In the genomic region with DNA sequence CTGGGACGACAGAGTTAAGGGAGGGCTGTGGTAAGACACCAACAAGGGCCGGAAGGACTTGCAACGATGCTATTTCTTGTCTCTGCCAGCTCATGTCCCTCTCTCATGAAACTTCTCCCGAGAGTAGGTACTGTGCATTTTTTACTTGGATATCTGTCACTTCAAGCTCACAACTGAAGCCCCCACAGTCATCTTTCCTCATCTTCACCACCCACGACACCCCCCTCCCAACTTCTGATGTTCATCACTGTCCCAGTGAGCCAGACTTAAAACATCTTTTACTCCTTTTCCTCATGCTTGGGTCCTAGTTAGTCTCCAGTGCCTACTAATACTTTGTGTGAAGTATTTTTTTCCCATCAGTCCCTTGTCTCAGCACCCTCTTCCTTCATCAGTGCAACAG, we compare ENCODE assay signal across 31 cellular contexts.
"Had no signal": no experiment of that assay in that cellular context is flagged by ENCODE, and none has a peak within 500 bp of the region (broad histone marks: within the 10 kb centered on the region; RNA-seq: fewer than 3 reads in every experiment).

No MANE protein-coding gene starts in this region.

- H3K9me2 ChIP-seq: SK-N-SH had no signal

- H3K4me1 Mint-ChIP-seq: brain had no signal

- H3K9me3 Mint-ChIP-seq: activated CD4-positive, alpha-beta memory T cell treated with anti-CD3 and anti-CD28 coated beads for 36 hours; activated naive CD4-positive, alpha-beta T cell treated with anti-CD3 and anti-CD28 coated beads for 36 hours; activated naive CD4-positive, alpha-beta T cell treated with anti-CD3 and anti-CD28 coated beads, Interleukin-2, amount 50 U/mL, for 72 hours; activated T-cell treated with anti-CD3 and anti-CD28 coated beads, Interleukin-2, amount 50 U/mL, for 4 hours; activated T-helper 1 cell treated with anti-CD3 and anti-CD28 coated beads, Interleukin-12 subunit alpha, Interleukin-12 subunit beta, Interleukin-2, Interleukin-4 antibody, amounts not matched to agents 30 ng/mL and 10 ng/mL and 1 ng/mL, durations not matched to agents 14 hours and 24 hours and 36 hours; brain; T-helper 1 cell treated with Interleukin-12 subunit alpha and Interleukin-12 subunit beta and Interleukin-4 antibody, amounts not matched to agents 30 μg/mL and 1 μg/mL, for 36 hours; T-helper 2 cell treated with Interferon-gamma antibody and Interleukin-4, amounts not matched to agents 5 μg/mL and 100 μg/mL, for 36 hours; WTC11 had no signal

- ATAC-seq: activated CD4-positive, alpha-beta T cell treated with anti-CD3 and anti-CD28 coated beads for 36 hours; activated CD4-positive, CD25-positive, alpha-beta regulatory T cell treated with anti-CD3 and anti-CD28 coated beads, Interleukin-2, amount 50 U/mL, for 24 hours; activated naive CD4-positive, alpha-beta T cell treated with anti-CD3 and anti-CD28 coated beads, Interleukin-2, amount 50 U/mL, for 72 hours; activated T-cell treated with anti-CD3 and anti-CD28 coated beads, Interleukin-2, amount 50 U/mL, for 4 hours; WTC11 had no signal

- H3K9me3 ChIP-seq: adrenal gland, MG63, Peyer's patch, SJSA1, SK-N-SH had no signal

- H3K4me3 ChIP-seq: adrenal gland, MG63, Peyer's patch, SJSA1 had no signal

- H3K9ac ChIP-seq: SK-N-SH had no signal

- H3K4me2 ChIP-seq: SK-N-SH had no signal

- H3K36me3 ChIP-seq: adrenal gland, MG63, Peyer's patch, SJSA1 had no signal

- H3K4me1 ChIP-seq: adrenal gland had no signal

- H3K27ac Mint-ChIP-seq: activated CD4-positive, alpha-beta memory T cell treated with anti-CD3 and anti-CD28 coated beads for 36 hours; activated CD4-positive, alpha-beta T cell treated with anti-CD3 and anti-CD28 coated beads for 36 hours; activated naive CD4-positive, alpha-beta T cell treated with anti-CD3 and anti-CD28 coated beads for 36 hours; activated naive CD4-positive, alpha-beta T cell treated with anti-CD3 and anti-CD28 coated beads, Interleukin-2, amount 50 U/mL, for 72 hours; activated T-helper 1 cell treated with anti-CD3 and anti-CD28 coated beads, Interleukin-12 subunit alpha, Interleukin-12 subunit beta, Interleukin-2, Interleukin-4 antibody, amounts not matched to agents 30 ng/mL and 10 ng/mL and 1 ng/mL, durations not matched to agents 14 hours and 24 hours and 36 hours; brain; T-helper 1 cell treated with Interleukin-12 subunit alpha and Interleukin-12 subunit beta and Interleukin-4 antibody, amounts not matched to agents 30 μg/mL and 1 μg/mL, for 36 hours; T-helper 2 cell treated with Interferon-gamma antibody and Interleukin-4, amounts not matched to agents 5 μg/mL and 100 μg/mL, for 36 hours; WTC11 had no signal

- H3K4me3 Mint-ChIP-seq: activated CD4-positive, alpha-beta memory T cell treated with anti-CD3 and anti-CD28 coated beads for 36 hours; activated CD4-positive, alpha-beta T cell treated with anti-CD3 and anti-CD28 coated beads for 36 hours; activated naive CD4-positive, alpha-beta T cell treated with anti-CD3 and anti-CD28 coated beads for 36 hours; activated T-cell treated with anti-CD3 and anti-CD28 coated beads, Interleukin-2, amount 50 U/mL, for 4 hours; activated T-helper 1 cell treated with anti-CD3 and anti-CD28 coated beads, Interleukin-12 subunit alpha, Interleukin-12 subunit beta, Interleukin-2, Interleukin-4 antibody, amounts not matched to agents 30 ng/mL and 10 ng/mL and 1 ng/mL, durations not matched to agents 14 hours and 24 hours and 36 hours; brain; T-helper 1 cell treated with Interleukin-12 subunit alpha and Interleukin-12 subunit beta and Interleukin-4 antibody, amounts not matched to agents 30 μg/mL and 1 μg/mL, for 36 hours; T-helper 2 cell treated with Interferon-gamma antibody and Interleukin-4, amounts not matched to agents 5 μg/mL and 100 μg/mL, for 36 hours; WTC11 had no signal

- H3K27ac ChIP-seq: adrenal gland, Peyer's patch, SJSA1 had no signal

- DNase-seq: activated CD4-positive, alpha-beta T cell treated with anti-CD3 and anti-CD28 coated beads, Interleukin-2, amount 50 U/mL, for 1 hour; activated gamma-delta T cell treated with Interleukin-2 at 50 U/mL for 16 hours; activated T-cell treated with anti-CD3 and anti-CD28 coated beads for 4 hours; adrenal gland; central memory CD4-positive, alpha-beta T cell; NCI-H1048; NCI-H1105 treated with DMSO at 0.1 percent for 48 hours; NCI-H1436; NCI-H1694; NCI-H1930; NCI-H2081 treated with DMSO at 0.1 percent for 48 hours; NCI-H446 treated with DMSO at 0.1 percent for 48 hours; NCI-H524; Peyer's patch; RPMI8226; SHP77 treated with DMSO at 0.1 percent for 48 hours; SK-N-SH had no signal

- H3K36me3 Mint-ChIP-seq: activated CD4-positive, alpha-beta memory T cell treated with anti-CD3 and anti-CD28 coated beads for 36 hours; activated naive CD4-positive, alpha-beta T cell treated with anti-CD3 and anti-CD28 coated beads, Interleukin-2, amount 50 U/mL, for 72 hours; brain; WTC11 had no signal

- FAIRE-seq: TTC549 had no signal

- H3K27me3 ChIP-seq: adrenal gland, MG63, Peyer's patch had no signal
